Comparison of ENCODE assay signal across 9 cellular contexts in the genomic region with DNA sequence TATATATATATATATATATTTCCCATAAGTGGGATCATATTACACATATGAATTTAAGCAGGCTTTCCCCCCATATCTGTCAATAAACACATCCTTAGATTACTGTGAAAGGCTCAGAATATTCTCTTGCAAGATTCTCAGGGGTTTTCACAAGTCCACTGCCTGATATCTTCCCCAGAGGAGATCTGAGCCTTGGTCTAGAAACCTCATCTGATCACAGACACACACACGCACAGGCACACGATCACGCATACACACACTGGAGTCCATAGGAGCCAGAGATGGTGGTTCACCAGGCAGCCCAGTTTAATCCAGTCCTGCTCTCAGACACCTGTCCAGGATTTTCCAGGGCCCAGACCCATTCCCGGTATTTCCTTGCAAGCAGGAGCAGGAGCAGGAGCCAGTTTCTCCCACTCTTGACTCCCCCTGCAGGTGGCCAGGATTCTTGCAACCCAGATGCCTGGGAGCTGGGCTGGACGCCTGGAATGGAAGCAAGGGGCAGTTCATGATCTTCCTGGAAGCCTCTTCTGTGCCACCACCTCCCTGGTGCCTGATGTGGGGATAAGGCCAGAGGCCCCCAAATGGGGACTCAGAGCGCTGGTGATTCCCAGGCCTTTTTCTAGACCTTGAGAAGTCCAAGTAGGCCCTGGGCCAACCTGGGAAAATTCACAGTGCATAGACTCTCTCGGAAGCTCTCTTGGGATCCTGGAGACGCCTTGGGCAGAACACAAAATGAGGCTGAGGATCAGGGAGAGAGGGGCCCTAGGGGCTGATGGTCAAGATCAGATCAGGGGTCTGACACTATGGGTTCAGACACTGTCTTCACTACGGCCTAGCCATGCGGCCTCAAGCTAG. TPM values are rescaled to one million over a fixed set of nuclear protein-coding genes. Genes with fewer than 3 reads are reported as not detected.
A peak's percentile ranks its signal among the peaks of the same experiment; 100 is the strongest.
DNase-seq lines count a peak whose midpoint lies in the region; ATAC-seq, FAIRE-seq and TF ChIP-seq lines count a peak whose summit lies in the region.
"Had no signal": no experiment of that assay in that cellular context is flagged by ENCODE, and none has a peak within 500 bp of the region (broad histone marks: within the 10 kb centered on the region; RNA-seq: fewer than 3 reads in every experiment).

No MANE protein-coding gene starts in this region.

- no peaks in the 10 kb centered on the region for H3K27me3 ChIP-seq in NT2/D1 (ENCODE audit: insufficient read depth, insufficient read length)
- H3K27me3 ChIP-seq in suprapubic skin = no peaks in the 10 kb centered on the region

- H3K36me3 ChIP-seq in NT2/D1 (ENCODE audit: insufficient read depth, insufficient read length, low read length) (no peaks in the 10 kb centered on the region), suprapubic skin (no peaks in the 10 kb centered on the region)

- DNase-seq in D721Med (ENCODE audit: insufficient read length, low spot score) (no peak), HK-2 (ENCODE audit: unreplicated experiment) (peak; percentile 77), NT2/D1 (ENCODE audit: low read depth, low spot score) (peak; percentile 80), cardiac fibroblast (ENCODE audit: low read depth in 2 of 2) (peak; percentile 74 to 84), left lobe of liver (ENCODE audit: low spot score) (peak; percentile 74), suprapubic skin (ENCODE audit: low spot score in 2 of 2) (no peak)

- H3K27ac ChIP-seq in suprapubic skin = peak overlapping the region; percentile 99
- H3K27ac ChIP-seq: SK-N-MC had no signal

- H3K4me3 ChIP-seq in NT2/D1 (ENCODE audit: insufficient read length, low read depth) (no peak overlapping the region), cardiac fibroblast (replicated peaks in 1 of 2; ENCODE audit: low read depth in 2 of 2, low read length in 2 of 2) (no peak overlapping the region), suprapubic skin (no peak overlapping the region)
- H3K4me3 ChIP-seq: SK-N-MC had no signal

- no peak for TF ChIP-seq POLR2A in suprapubic skin (IDR thresholded peaks at IDR 0.05)

- 49% methylated on average over 10 of the region's 10 CpGs for WGBS in suprapubic skin

- H3K9me3 ChIP-seq in NT2/D1 (ENCODE audit: insufficient read depth, low read length) (no peaks in the 10 kb centered on the region), suprapubic skin (no peaks in the 10 kb centered on the region)

- peak; percentile 76 for TF ChIP-seq CTCF in D721Med (IDR thresholded peaks at IDR 0.05; ENCODE audit: insufficient read depth, missing control alignments)
- TF ChIP-seq CTCF in cardiac fibroblast (IDR thresholded peaks at IDR 0.05; ENCODE audit: low read depth, low read length) = peak; percentile 93
- peak; percentile 49 to 81 for TF ChIP-seq CTCF in suprapubic skin (IDR thresholded peaks at IDR 0.05)

- no peak for FAIRE-seq in D721Med (lab: Jason Lieb, UNC)

- no peak overlapping the region for H3K9ac ChIP-seq in NT2/D1 (ENCODE audit: insufficient read length, low read depth)

- peaks cover 4% of the 10 kb centered on the region for H3K4me1 ChIP-seq in NT2/D1 (ENCODE audit: insufficient read depth, insufficient read length)
- peaks cover 73% of the 10 kb centered on the region for H3K4me1 ChIP-seq in suprapubic skin

- TF ChIP-seq EP300 in suprapubic skin (IDR thresholded peaks at IDR 0.05) = no peak

- ATAC-seq in left lobe of liver = peak; percentile 97
- no peak for ATAC-seq in HG03378 (IDR thresholded peaks at IDR 0.05; ENCODE audit: unreplicated experiment)
- ATAC-seq in HG03097 (IDR thresholded peaks at IDR 0.05; ENCODE audit: low FRiP score, unreplicated experiment) = no peak

RNA-seq across cellular contexts. Expression of gene KRT78, which starts 16.5 kb away (rescaled TPM):
- total RNA-seq in left lobe of liver = not detected
- 100 to 1,000 TPM in 1 of 4 donors, 10 to 100 TPM in 3; 48.9 to 115 (median 80.0) TPM for total RNA-seq in suprapubic skin

RNA-seq across cellular contexts. Expression of gene KRT79, which starts 31.2 kb away (rescaled TPM):
- total RNA-seq in left lobe of liver (not detected), suprapubic skin (100 to 1,000 TPM in 3 of 4 donors, 10 to 100 TPM in 1; 48.8 to 202 (median 156) TPM)

RNA-seq across cellular contexts. Expression of gene KRT8, which starts 39.6 kb away (rescaled TPM):
- total RNA-seq in left lobe of liver (235 TPM), suprapubic skin (10 to 100 TPM; 49.4 to 93.7 (median 65.9) TPM)

RNA-seq across cellular contexts. Expression of gene KRT4, which starts 51.4 kb away (rescaled TPM):
- total RNA-seq in left lobe of liver = not detected
- 1 to 10 TPM in 2 of 4 donors, under 1 TPM in 2; 0.32 to 1.6 (median 0.76) TPM for total RNA-seq in suprapubic skin

Comparison
In these comparisons a context has a peak if more than half of its experiments do, and no peak if none do; other contexts are left out.
1. DNase-seq: peak in HK-2 (single experiment), NT2/D1 (single experiment), cardiac fibroblast (2 of 2) and left lobe of liver (single experiment); none in D721Med (single experiment) and suprapubic skin (0 of 2).
2. RNA of gene KRT78, which starts 16.5 kb away (total RNA-seq): 48.9 to 115 TPM in suprapubic skin; not detected in left lobe of liver (single experiment); every median in the first group is over 10 times any median in the second.
3. RNA of gene KRT79, which starts 31.2 kb away (total RNA-seq): 48.8 to 202 TPM in suprapubic skin; not detected in left lobe of liver (single experiment); every median in the first group is over 10 times any median in the second.
4. Peak in every context shown above with its lines, with median percentiles within 50 percentile points of each other: CTCF ChIP-seq.